1 cellular context compared by ENCODE assay signal in the genomic region with DNA sequence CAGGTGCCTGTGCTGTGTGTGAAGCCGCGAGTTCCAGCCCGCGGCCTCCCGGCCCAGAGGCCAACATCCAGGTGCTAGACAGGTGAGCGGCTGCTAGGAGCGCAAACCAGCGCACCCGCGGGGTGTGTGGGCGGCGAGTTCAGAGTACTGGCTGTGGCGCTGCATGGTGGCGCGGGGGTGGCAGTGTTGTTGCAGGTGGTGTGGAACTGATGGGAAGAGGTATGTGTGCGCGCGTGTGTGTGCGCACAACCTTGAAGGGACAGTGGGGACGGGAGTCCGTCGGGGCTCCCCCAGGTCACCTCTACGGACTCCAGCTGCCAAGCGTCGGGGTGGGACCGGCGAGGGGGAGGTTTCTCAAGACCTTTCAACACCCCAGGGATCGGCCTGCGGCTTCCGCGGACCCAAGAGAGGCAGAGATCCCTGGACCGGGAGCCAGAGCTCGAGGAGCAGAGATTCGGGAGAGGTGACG.
A peak's percentile ranks its signal among the peaks of the same experiment; 100 is the strongest.
TF ChIP-seq lines count a peak whose summit lies in the region.

No MANE protein-coding gene starts in this region.

TF ChIP-seq in K562, 482 proteins besides CTCF, POLR2A, EP300 and RAD21 (continued from another document):
- TF ChIP-seq, protein P1, sequence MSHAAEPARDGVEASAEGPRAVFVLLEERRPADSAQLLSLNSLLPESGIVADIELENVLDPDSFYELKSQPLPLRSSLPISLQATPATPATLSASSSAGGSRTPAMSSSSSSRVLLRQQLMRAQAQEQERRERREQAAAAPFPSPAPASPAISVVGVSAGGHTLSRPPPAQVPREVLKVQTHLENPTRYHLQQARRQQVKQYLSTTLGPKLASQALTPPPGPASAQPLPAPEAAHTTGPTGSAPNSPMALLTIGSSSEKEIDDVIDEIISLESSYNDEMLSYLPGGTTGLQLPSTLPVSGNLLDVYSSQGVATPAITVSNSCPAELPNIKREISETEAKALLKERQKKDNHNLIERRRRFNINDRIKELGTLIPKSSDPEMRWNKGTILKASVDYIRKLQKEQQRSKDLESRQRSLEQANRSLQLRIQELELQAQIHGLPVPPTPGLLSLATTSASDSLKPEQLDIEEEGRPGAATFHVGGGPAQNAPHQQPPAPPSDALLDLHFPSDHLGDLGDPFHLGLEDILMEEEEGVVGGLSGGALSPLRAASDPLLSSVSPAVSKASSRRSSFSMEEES (CRISPR knock-in tag; IDR thresholded peaks at IDR 0.05): no peak
- TF ChIP-seq, protein P2, sequence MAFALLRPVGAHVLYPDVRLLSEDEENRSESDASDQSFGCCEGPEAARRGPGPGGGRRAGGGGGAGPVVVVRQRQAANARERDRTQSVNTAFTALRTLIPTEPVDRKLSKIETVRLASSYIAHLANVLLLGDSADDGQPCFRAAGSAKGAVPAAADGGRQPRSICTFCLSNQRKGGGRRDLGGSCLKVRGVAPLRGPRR (CRISPR knock-in tag; IDR thresholded peaks at IDR 0.05): no peak
- TF ChIP-seq CBFA2T3 (IDR thresholded peaks at IDR 0.05) (peak; percentile 22; the same call in 1 of the 2 replicates), ZNF644 (tag; IDR thresholded peaks at IDR 0.05; ENCODE audit: low read depth) (no peak), CCNT2 (IDR thresholded peaks at IDR 0.05; ENCODE audit: borderline replicate concordance, extremely low read depth, insufficient read length, low read depth, low read length) (peak; percentile 15), ERF (CRISPR knock-in tag; IDR thresholded peaks at IDR 0.05) (peak; percentile 11; the same call in 1 of the 2 replicates), PCBP1 (IDR thresholded peaks at IDR 0.05; ENCODE audit: low read depth, low read length, poor library complexity, severe bottlenecking) (peak; percentile 62), SIX5 (IDR thresholded peaks at IDR 0.05; ENCODE audit: borderline replicate concordance in 1 of 2, insufficient read depth in 1 of 2, low read depth in 1 of 2, low read length in 2 of 2) (no peak), EGR1 (conservative IDR thresholded peaks at IDR 0.05) (peak; percentile 82), HMGN3 (IDR thresholded peaks at IDR 0.05; ENCODE audit: borderline replicate concordance, extremely low read depth, insufficient read length, low read depth, low read length) (peak; percentile 18), CHD4 (IDR thresholded peaks at IDR 0.05; ENCODE audit: insufficient read depth, insufficient replicate concordance, low read depth, low read length, poor library complexity, severe bottlenecking) (no peak), MTF1 (CRISPR knock-in tag; IDR thresholded peaks at IDR 0.05; ENCODE audit: borderline replicate concordance) (0 out of 2 replicates have a peak, but pooled peaks have one; percentile 25), CC2D1A (IDR thresholded peaks at IDR 0.05) (0 out of 2 replicates have a peak, but pooled peaks have one; percentile 76), DMBX1 (CRISPR knock-in tag; IDR thresholded peaks at IDR 0.05; ENCODE audit: borderline replicate concordance) (no peak)
- TF ChIP-seq, protein P3, sequence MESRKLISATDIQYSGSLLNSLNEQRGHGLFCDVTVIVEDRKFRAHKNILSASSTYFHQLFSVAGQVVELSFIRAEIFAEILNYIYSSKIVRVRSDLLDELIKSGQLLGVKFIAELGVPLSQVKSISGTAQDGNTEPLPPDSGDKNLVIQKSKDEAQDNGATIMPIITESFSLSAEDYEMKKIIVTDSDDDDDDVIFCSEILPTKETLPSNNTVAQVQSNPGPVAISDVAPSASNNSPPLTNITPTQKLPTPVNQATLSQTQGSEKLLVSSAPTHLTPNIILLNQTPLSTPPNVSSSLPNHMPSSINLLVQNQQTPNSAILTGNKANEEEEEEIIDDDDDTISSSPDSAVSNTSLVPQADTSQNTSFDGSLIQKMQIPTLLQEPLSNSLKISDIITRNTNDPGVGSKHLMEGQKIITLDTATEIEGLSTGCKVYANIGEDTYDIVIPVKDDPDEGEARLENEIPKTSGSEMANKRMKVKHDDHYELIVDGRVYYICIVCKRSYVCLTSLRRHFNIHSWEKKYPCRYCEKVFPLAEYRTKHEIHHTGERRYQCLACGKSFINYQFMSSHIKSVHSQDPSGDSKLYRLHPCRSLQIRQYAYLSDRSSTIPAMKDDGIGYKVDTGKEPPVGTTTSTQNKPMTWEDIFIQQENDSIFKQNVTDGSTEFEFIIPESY (CRISPR knock-in tag; IDR thresholded peaks at IDR 0.05): peak; percentile 91
- TF ChIP-seq, protein P4, sequence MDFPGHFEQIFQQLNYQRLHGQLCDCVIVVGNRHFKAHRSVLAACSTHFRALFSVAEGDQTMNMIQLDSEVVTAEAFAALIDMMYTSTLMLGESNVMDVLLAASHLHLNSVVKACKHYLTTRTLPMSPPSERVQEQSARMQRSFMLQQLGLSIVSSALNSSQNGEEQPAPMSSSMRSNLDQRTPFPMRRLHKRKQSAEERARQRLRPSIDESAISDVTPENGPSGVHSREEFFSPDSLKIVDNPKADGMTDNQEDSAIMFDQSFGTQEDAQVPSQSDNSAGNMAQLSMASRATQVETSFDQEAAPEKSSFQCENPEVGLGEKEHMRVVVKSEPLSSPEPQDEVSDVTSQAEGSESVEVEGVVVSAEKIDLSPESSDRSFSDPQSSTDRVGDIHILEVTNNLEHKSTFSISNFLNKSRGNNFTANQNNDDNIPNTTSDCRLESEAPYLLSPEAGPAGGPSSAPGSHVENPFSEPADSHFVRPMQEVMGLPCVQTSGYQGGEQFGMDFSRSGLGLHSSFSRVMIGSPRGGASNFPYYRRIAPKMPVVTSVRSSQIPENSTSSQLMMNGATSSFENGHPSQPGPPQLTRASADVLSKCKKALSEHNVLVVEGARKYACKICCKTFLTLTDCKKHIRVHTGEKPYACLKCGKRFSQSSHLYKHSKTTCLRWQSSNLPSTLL (IDR thresholded peaks at IDR 0.05): peak; percentile 83
